ENCODE assay signal across 9 cellular contexts in the genomic region with DNA sequence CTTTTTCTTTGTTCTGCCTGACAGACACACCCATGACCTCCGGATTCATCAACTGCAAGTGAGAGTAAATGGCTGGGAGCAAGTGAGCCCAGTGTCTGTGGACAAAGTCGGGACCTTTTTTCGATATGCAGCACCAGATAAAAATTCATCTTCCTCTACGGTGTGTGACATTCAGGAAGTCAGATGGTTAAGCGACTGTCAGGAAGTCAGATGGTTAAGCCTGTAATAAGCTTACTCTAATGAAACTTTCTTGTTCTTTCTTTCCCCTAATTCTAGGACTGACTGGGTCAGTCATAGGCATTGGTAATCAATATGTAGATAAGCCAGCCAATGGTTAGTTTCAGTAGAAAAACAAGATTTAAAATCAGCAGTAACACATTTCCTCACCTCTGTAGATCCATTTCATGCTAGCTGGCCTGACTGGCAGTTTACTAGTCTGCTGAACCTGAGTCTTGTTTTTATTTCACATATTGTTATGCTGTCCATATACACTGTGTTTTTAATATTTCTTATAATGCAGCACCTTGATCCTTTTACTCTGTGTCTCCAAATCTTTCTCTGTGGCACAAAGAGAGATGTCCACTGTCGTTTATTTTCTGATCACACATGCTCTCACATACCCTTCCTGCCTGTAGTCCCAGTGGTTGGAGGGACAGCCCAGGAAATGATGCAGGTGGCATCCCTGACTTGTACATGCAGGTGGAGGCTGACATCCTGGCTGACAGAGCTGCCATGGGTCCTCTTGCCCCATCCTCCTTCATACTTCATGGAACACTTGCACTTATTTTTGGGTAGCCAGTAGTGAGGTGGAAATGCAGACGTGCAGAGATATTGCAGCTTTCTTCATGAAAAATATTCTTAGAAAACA.
DNase-seq lines count a peak whose midpoint lies in the region; ATAC-seq and TF ChIP-seq lines count a peak whose summit lies in the region.
"Had no signal": no experiment of that assay in that cellular context is flagged by ENCODE, and none has a peak within 500 bp of the region (broad histone marks: within the 10 kb centered on the region; RNA-seq: fewer than 3 reads in every experiment).

No MANE protein-coding gene starts in this region.

- TF ChIP-seq POLR2A in right lobe of liver (IDR thresholded peaks at IDR 0.05), result no peak

- intact Hi-C loops in Right ventricle myocardium superior (cut with DNase I), result no loop called here
- intact Hi-C loops in Right ventricle myocardium inferior (cut with DNase I), result loop anchor here (10.0 kb wide), 1 partner anchor 269 kb away; the partner anchor contains the start of gene DHRS3
- intact Hi-C loops in right lobe of liver (cut with DNase I), result no loop called here
- intact Hi-C loops in upper lobe of right lung (cut with DNase I), result no loop called here

- CTCF ChIA-PET in activated CD8-positive, alpha-beta T cell treated with anti-CD3 and anti-CD28 coated beads, Interleukin-2, amount 10 ng/mL, durations not matched to agents 7 days and 5 days (lab: Charles Lee), result interaction anchor here (1.0 to 3.1 kb wide), 7 partner anchors 33 to 313 kb away, joined by 3 to 10 read pairs (median 5); partner anchors contain the start of gene DHRS3

- peaks cover 7% of the 10 kb centered on the region for H3K9me3 Mint-ChIP-seq in activated CD8-positive, alpha-beta T cell treated with anti-CD3 and anti-CD28 coated beads, Interleukin-2, amount 10 ng/mL, durations not matched to agents 7 days and 5 days (ENCODE audit: insufficient read depth)

- peak overlapping the region; percentile 61 for H3K4me3 Mint-ChIP-seq in activated CD8-positive, alpha-beta T cell treated with anti-CD3 and anti-CD28 coated beads, Interleukin-2, amount 10 ng/mL, durations not matched to agents 7 days and 5 days

- TF ChIP-seq CTCF in right lobe of liver (IDR thresholded peaks at IDR 0.05) (no peak), upper lobe of right lung (IDR thresholded peaks at IDR 0.05) (no peak)

- peaks cover 73% of the 10 kb centered on the region for H3K36me3 Mint-ChIP-seq in activated CD8-positive, alpha-beta T cell treated with anti-CD3 and anti-CD28 coated beads, Interleukin-2, amount 10 ng/mL, durations not matched to agents 7 days and 5 days (ENCODE audit: low read depth)

- H3K27ac Mint-ChIP-seq in activated CD8-positive, alpha-beta T cell treated with anti-CD3 and anti-CD28 coated beads, Interleukin-2, amount 10 ng/mL, durations not matched to agents 7 days and 5 days, result peak overlapping the region; percentile 91

- H3K27me3 ChIP-seq in right lobe of liver (no peaks in the 10 kb centered on the region), upper lobe of right lung (no peaks in the 10 kb centered on the region)

- no peaks in the 10 kb centered on the region for H3K27me3 Mint-ChIP-seq in activated CD8-positive, alpha-beta T cell treated with anti-CD3 and anti-CD28 coated beads, Interleukin-2, amount 10 ng/mL, durations not matched to agents 7 days and 5 days (ENCODE audit: low read depth)

- DNase-seq in Right ventricle myocardium superior (no peak), Right ventricle myocardium inferior (ENCODE audit: missing footprints) (no peak), right lobe of liver (no peak), upper lobe of right lung (no peak), cerebellar nuclear complex (lab: John Stamatoyannopoulos, UW) (no peak), NCI-H2107 treated with DMSO at 0.1 percent for 48 hours (lab: John Stamatoyannopoulos, UW; ENCODE audit: unreplicated experiment) (no peak)
- peak; percentile 50 for DNase-seq in activated CD8-positive, alpha-beta T cell treated with anti-CD3 and anti-CD28 coated beads, Interleukin-2, amount 10 ng/mL, durations not matched to agents 7 days and 5 days
- DNase-seq: SHP77 treated with DMSO at 0.1 percent for 48 hours had no signal

- H3K4me3 ChIP-seq in right lobe of liver, result no peak overlapping the region
- no peak overlapping the region for H3K4me3 ChIP-seq in upper lobe of right lung

- POLR2A ChIA-PET in activated CD8-positive, alpha-beta T cell treated with anti-CD3 and anti-CD28 coated beads, Interleukin-2, amount 10 ng/mL, durations not matched to agents 7 days and 5 days (lab: Charles Lee), result interaction anchor here (0.6 to 2.2 kb wide), 8 partner anchors 11 to 437 kb away, joined by 3 to 8 read pairs (median 3); no protein-coding TSS in a partner anchor

- peak; percentile 11 for ATAC-seq in Right ventricle myocardium superior (ENCODE audit: poor library complexity)
- no peak for ATAC-seq in Right ventricle myocardium inferior
- peak; percentile 78 for ATAC-seq in activated CD8-positive, alpha-beta T cell treated with anti-CD3 and anti-CD28 coated beads, Interleukin-2, amount 10 ng/mL, durations not matched to agents 7 days and 5 days
- ATAC-seq in right lobe of liver, result peak; percentile 39 to 55 (median 47)
- ATAC-seq in upper lobe of right lung, result peak; percentile 67
- no peak for ATAC-seq in GM18868 (IDR thresholded peaks at IDR 0.05; ENCODE audit: unreplicated experiment)

- H3K36me3 ChIP-seq in right lobe of liver (peaks cover 0 to 21% (median 7%) of the 10 kb centered on the region in 4 donors), upper lobe of right lung (peaks cover 58% of the 10 kb centered on the region)

- H3K4me1 Mint-ChIP-seq in activated CD8-positive, alpha-beta T cell treated with anti-CD3 and anti-CD28 coated beads, Interleukin-2, amount 10 ng/mL, durations not matched to agents 7 days and 5 days (ENCODE audit: low read depth), result peaks cover 56% of the 10 kb centered on the region

- H3K27ac ChIP-seq in right lobe of liver, result peak overlapping the region in 2 of 3 donors; percentile 43 to 58
- peak overlapping the region; percentile 63 for H3K27ac ChIP-seq in upper lobe of right lung

- WGBS in right lobe of liver (ENCODE audit: insufficient coverage, low coverage, low lambda C conversion rate, missing lambda C conversion rate), result 50% methylated on average over 7 of the region's 7 CpGs

- peaks cover 0 to 30% (median 4%) of the 10 kb centered on the region in 4 donors for H3K4me1 ChIP-seq in right lobe of liver
- H3K4me1 ChIP-seq in upper lobe of right lung, result peaks cover 26% of the 10 kb centered on the region

- no peaks in the 10 kb centered on the region for H3K9me3 ChIP-seq in right lobe of liver
- H3K9me3 ChIP-seq in upper lobe of right lung, result no peaks in the 10 kb centered on the region

Comparison
In these comparisons a context has a peak if more than half of its experiments do, and no peak if none do; other contexts are left out.
1. ATAC-seq: peak in Right ventricle myocardium superior (single experiment), activated CD8-positive, alpha-beta T cell treated with anti-CD3 and anti-CD28 coated beads, Interleukin-2, amount 10 ng/mL, durations not matched to agents 7 days and 5 days (single experiment), right lobe of liver (4 of 4) and upper lobe of right lung (single experiment); none in Right ventricle myocardium inferior (single experiment) and GM18868 (single experiment).